In the genomic region with DNA sequence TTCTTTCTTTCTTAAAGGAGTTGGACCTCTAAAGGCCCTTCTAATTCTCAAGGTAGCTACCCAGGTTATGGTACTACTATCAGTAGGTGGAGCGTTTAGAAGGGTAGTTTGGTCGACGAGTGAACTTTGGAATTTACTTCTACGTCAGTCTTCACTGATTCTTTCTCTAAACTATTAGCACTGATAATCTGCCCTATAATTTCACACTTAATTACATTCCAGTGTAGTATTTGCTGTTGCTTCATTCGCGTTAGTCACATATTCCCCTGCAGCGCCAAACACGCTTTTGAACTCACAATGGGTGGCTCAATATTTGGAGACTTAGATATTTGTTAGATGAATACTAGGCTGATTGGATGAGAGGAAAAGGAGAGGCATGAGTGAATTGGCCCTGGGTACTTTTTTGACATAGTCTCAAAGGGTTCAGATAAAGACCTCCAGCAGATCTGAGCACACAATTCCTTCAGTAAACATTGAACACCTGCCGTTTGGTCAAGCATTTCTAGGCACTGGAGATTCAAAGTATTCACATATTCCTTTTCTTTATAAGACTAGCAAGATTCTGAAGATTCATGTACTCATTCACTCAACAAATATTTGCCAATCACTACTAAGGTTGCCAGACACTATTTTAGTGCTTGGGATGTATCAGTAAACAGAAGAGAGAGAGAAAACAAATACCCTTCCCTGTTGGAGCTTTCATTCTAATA, we compare ENCODE assay signal across 1 cellular context.
TF ChIP-seq lines count a peak whose summit lies in the region.

No MANE protein-coding gene starts in this region.

TF ChIP-seq in SK-N-SH, 30 proteins besides CTCF, POLR2A, EP300 and RAD21 (continued from another document):
- TF ChIP-seq, protein P1, sequence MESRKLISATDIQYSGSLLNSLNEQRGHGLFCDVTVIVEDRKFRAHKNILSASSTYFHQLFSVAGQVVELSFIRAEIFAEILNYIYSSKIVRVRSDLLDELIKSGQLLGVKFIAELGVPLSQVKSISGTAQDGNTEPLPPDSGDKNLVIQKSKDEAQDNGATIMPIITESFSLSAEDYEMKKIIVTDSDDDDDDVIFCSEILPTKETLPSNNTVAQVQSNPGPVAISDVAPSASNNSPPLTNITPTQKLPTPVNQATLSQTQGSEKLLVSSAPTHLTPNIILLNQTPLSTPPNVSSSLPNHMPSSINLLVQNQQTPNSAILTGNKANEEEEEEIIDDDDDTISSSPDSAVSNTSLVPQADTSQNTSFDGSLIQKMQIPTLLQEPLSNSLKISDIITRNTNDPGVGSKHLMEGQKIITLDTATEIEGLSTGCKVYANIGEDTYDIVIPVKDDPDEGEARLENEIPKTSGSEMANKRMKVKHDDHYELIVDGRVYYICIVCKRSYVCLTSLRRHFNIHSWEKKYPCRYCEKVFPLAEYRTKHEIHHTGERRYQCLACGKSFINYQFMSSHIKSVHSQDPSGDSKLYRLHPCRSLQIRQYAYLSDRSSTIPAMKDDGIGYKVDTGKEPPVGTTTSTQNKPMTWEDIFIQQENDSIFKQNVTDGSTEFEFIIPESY (IDR thresholded peaks at IDR 0.05; ENCODE audit: borderline replicate concordance, low read depth): no peak
- no peak for TF ChIP-seq FOXJ3 (CRISPR knock-in tag; IDR thresholded peaks at IDR 0.05)
- no peak for TF ChIP-seq JUND (IDR thresholded peaks at IDR 0.05)
- no peak for TF ChIP-seq MEF2A (IDR thresholded peaks at IDR 0.05; ENCODE audit: borderline replicate concordance, low read depth)
- TF ChIP-seq, protein P2, sequence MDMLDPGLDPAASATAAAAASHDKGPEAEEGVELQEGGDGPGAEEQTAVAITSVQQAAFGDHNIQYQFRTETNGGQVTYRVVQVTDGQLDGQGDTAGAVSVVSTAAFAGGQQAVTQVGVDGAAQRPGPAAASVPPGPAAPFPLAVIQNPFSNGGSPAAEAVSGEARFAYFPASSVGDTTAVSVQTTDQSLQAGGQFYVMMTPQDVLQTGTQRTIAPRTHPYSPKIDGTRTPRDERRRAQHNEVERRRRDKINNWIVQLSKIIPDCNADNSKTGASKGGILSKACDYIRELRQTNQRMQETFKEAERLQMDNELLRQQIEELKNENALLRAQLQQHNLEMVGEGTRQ (IDR thresholded peaks at IDR 0.05; ENCODE audit: borderline replicate concordance, low read depth, low read length): no peak
- TF ChIP-seq, protein P3, sequence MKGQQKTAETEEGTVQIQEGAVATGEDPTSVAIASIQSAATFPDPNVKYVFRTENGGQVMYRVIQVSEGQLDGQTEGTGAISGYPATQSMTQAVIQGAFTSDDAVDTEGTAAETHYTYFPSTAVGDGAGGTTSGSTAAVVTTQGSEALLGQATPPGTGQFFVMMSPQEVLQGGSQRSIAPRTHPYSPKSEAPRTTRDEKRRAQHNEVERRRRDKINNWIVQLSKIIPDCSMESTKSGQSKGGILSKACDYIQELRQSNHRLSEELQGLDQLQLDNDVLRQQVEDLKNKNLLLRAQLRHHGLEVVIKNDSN (IDR thresholded peaks at IDR 0.05; ENCODE audit: borderline replicate concordance, low read depth): no peak
- TF ChIP-seq TEAD4 (IDR thresholded peaks at IDR 0.05; ENCODE audit: borderline replicate concordance, insufficient read depth): no peak
- TF ChIP-seq NRF1 (IDR thresholded peaks at IDR 0.05; ENCODE audit: low read depth, low read length): no peak
- TF ChIP-seq MXI1 (IDR thresholded peaks at IDR 0.05; ENCODE audit: low read depth, low read length): no peak
- TF ChIP-seq, protein P4, sequence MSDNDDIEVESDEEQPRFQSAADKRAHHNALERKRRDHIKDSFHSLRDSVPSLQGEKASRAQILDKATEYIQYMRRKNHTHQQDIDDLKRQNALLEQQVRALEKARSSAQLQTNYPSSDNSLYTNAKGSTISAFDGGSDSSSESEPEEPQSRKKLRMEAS (IDR thresholded peaks at IDR 0.05; ENCODE audit: low read depth): no peak
